Comparison of ENCODE assay signal across 22 cellular contexts in genomic region chr10:95306851-95307250, GRCh38.
"Had no signal": no experiment of that assay in that cellular context is flagged by ENCODE, and none has a peak within 500 bp of the region (broad histone marks: within the 10 kb centered on the region; RNA-seq: fewer than 3 reads in every experiment).

No MANE protein-coding gene starts in this region.

- H3K9me2 ChIP-seq: SK-N-SH had no signal

- H3K9me3 ChIP-seq: MG63, SK-N-SH had no signal

- H3K27ac ChIP-seq: HL-60 had no signal

- H3K9ac ChIP-seq: SK-N-SH had no signal

- H3K36me3 ChIP-seq: MG63 had no signal

- H3K4me3 ChIP-seq: MG63 had no signal

- H3K27me3 ChIP-seq: MG63 had no signal

- DNase-seq: Karpas-422, KG1, MG63, NCI-H1092, NCI-H1105 treated with DMSO at 0.1 percent for 48 hours, NCI-H1417 treated with DMSO at 0.1 percent for 48 hours, NCI-H187, NCI-H2029, NCI-H2081 treated with DMSO at 0.1 percent for 48 hours, NCI-H2171, NCI-H226, NCI-H446, NCI-H510A, NCI-H524 treated with DMSO at 0.1 percent for 48 hours, NCI-H69, NCI-H774, Right ventricle myocardium superior, RPMI8226, SIG-M5, SW 1271 had no signal
